In the genomic region with DNA sequence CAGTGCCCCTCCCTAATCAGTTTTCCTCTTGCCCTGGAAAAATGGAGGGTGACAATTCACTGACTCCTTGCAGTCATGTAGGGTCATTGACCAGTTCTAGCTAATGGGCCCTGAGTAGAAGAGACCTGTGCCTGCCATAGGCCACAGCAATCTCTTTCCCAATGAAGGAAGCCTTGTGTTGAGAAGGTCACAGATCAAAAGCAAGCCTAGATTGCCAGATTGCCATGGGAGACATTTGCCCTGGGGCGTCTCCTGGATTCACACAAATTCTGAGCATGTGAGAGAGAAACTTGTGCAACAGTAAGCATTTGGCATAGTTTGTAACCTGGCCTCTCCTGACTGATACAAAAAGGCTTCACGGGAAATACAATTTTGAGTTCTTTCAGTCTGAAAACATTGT, we compare ENCODE assay signal across 18 cellular contexts.
A peak's percentile ranks its signal among the peaks of the same experiment; 100 is the strongest.
DNase-seq lines count a peak whose midpoint lies in the region; ATAC-seq and TF ChIP-seq lines count a peak whose summit lies in the region.
"Had no signal": no experiment of that assay in that cellular context is flagged by ENCODE, and none has a peak within 500 bp of the region (broad histone marks: within the 10 kb centered on the region; RNA-seq: fewer than 3 reads in every experiment).

No MANE protein-coding gene starts in this region.

- no peak overlapping the region for H4K12ac ChIP-seq in trophoblast cell (ENCODE audit: low read depth, low read length)

- no peak for ATAC-seq in GM23338
- ATAC-seq: PC-3 had no signal

- H2BK120ac ChIP-seq in trophoblast cell (ENCODE audit: insufficient read depth, low read length, poor library complexity): peak overlapping the region; percentile 90

- H4K91ac ChIP-seq in trophoblast cell (ENCODE audit: low read depth, low read length): peak overlapping the region; percentile 76

- no peak overlapping the region for H3K9ac ChIP-seq in trophoblast cell (ENCODE audit: low read length)

- POLR2A ChIA-PET in MCF 10A (lab: Yijun Ruan, JAX): no interaction called here

- peaks cover 28% of the 10 kb centered on the region for H3K79me1 ChIP-seq in trophoblast cell (ENCODE audit: low read length)

- no CpG with 5 or more reads among the region's 2 CpGs for WGBS in trophoblast cell (ENCODE audit: extremely low coverage, insufficient coverage, insufficient read length)

- H3K9me3 ChIP-seq in trophoblast cell (ENCODE audit: insufficient read depth, low read depth, low read length): no peaks in the 10 kb centered on the region
- H3K9me3 ChIP-seq: HAP-1 had no signal

- H3K18ac ChIP-seq in trophoblast cell (ENCODE audit: low read length): no peak overlapping the region

- no peaks in the 10 kb centered on the region for H3K4me1 Mint-ChIP-seq in GM23338
- no peaks in the 10 kb centered on the region for H3K4me1 Mint-ChIP-seq in MCF 10A (ENCODE audit: insufficient read depth, unreplicated experiment)

- BruUV-seq in MCF 10A (replicated peaks; lab: Mats Ljungman, UMichigan): no TSS peak

- H3K27ac Mint-ChIP-seq in GM23338: no peak overlapping the region
- no peak overlapping the region for H3K27ac Mint-ChIP-seq in MCF 10A (ENCODE audit: low read depth, unreplicated experiment)

- intact Hi-C loops in MCF 10A (cut with micrococcal nuclease): no loop called here

- H2BK5ac ChIP-seq in trophoblast cell (ENCODE audit: low read depth, low read length, poor library complexity): peak overlapping the region; percentile 95

- H3K27me3 ChIP-seq in GM23338 (ENCODE audit: insufficient read depth) (no peaks in the 10 kb centered on the region), trophoblast cell (ENCODE audit: insufficient read depth, low read length) (no peaks in the 10 kb centered on the region)

- no peaks in the 10 kb centered on the region for H4K20me1 ChIP-seq in GM23338 (replicated peaks; ENCODE audit: insufficient read depth)

- DNase-seq in GM23338 (ENCODE audit: low spot score) (no peak), MCF 10A (ENCODE audit: unreplicated experiment) (peak; percentile 74), kidney tubule cell (ENCODE audit: low spot score) (peak; percentile 21), trophoblast cell (peak; percentile 98 to 100), NCI-H446 treated with DMSO at 0.1 percent for 48 hours (lab: John Stamatoyannopoulos, UW) (no peak), glomerular visceral epithelial cell (ENCODE audit: extremely low spot score) (no peak), NCI-H748 treated with DMSO at 0.1 percent for 48 hours (lab: John Stamatoyannopoulos, UW) (no peak), 8988T (no peak)
- DNase-seq: AML-193, DMS 273 treated with DMSO at 0.1 percent for 48 hours, GDM1, NCI-H1105, NCI-H2107, NCI-H2227 treated with DMSO at 0.1 percent for 48 hours, NCI-H524, PC-3 had no signal

- H3K36me3 Mint-ChIP-seq in GM23338 (ENCODE audit: low read depth) (no peaks in the 10 kb centered on the region), MCF 10A (ENCODE audit: insufficient read depth, unreplicated experiment) (no peaks in the 10 kb centered on the region)

- H3K4me2 ChIP-seq in GM23338: no peak overlapping the region
- no peak overlapping the region for H3K4me2 ChIP-seq in trophoblast cell (ENCODE audit: low read length)

- H3F3A ChIP-seq in GM23338 (replicated peaks; ENCODE audit: low read depth): no peaks in the 10 kb centered on the region

- H3K14ac ChIP-seq in trophoblast cell (ENCODE audit: low read length): peak overlapping the region; percentile 83

- peak overlapping the region; percentile 58 for H4K8ac ChIP-seq in trophoblast cell (ENCODE audit: low read depth, low read length)

- H3K9me2 ChIP-seq in GM23338 (ENCODE audit: insufficient read depth): 0 out of 2 replicates have a peak, but pooled peaks cover 3% of the 10 kb centered on the region

- no peaks in the 10 kb centered on the region for H3K79me2 ChIP-seq in GM23338 (replicated peaks; ENCODE audit: insufficient read depth)
- peaks cover 8% of the 10 kb centered on the region for H3K79me2 ChIP-seq in trophoblast cell (ENCODE audit: control insufficient read depth, insufficient read depth, low read length, poor library complexity)

- H3K36me3 ChIP-seq in GM23338 (ENCODE audit: insufficient read depth): no peaks in the 10 kb centered on the region
- H3K36me3 ChIP-seq in trophoblast cell (ENCODE audit: control insufficient read depth in 1 of 2, insufficient read depth in 2 of 2, low read length in 2 of 2): no peaks in the 10 kb centered on the region
- H3K36me3 ChIP-seq: HAP-1 had no signal

- H3K4me3 Mint-ChIP-seq in GM23338: no peak overlapping the region
- no peak overlapping the region for H3K4me3 Mint-ChIP-seq in MCF 10A (ENCODE audit: unreplicated experiment)

- H3K4ac ChIP-seq in trophoblast cell (ENCODE audit: low read depth, low read length): no peak overlapping the region

- TF ChIP-seq CTCF in GM23338 (conservative IDR thresholded peaks at IDR 0.05; ENCODE audit: low read depth in 2 of 2) (no peak), MCF 10A (IDR thresholded peaks at IDR 0.05; ENCODE audit: unreplicated experiment) (no peak)

- H3K9me3 Mint-ChIP-seq in GM23338 (no peaks in the 10 kb centered on the region), MCF 10A (ENCODE audit: unreplicated experiment) (no peaks in the 10 kb centered on the region)

- H2AFZ ChIP-seq in GM23338 (peak overlapping the region; percentile 20; the same call in 1 of the 2 replicates), trophoblast cell (ENCODE audit: insufficient read depth, low read length, poor library complexity) (no peak overlapping the region)

- H3K4me1 ChIP-seq in GM23338 (ENCODE audit: insufficient read depth) (no peaks in the 10 kb centered on the region), trophoblast cell (ENCODE audit: control insufficient read depth in 1 of 2, insufficient read depth in 2 of 2, low read length in 2 of 2) (peaks cover 6 to 12% of the 10 kb centered on the region in 2 experiments)
- H3K4me1 ChIP-seq: HAP-1 had no signal

- no peak overlapping the region for H2AK5ac ChIP-seq in trophoblast cell (ENCODE audit: low read length)

- H3K27ac ChIP-seq in GM23338 (ENCODE audit: low read depth) (no peak overlapping the region), trophoblast cell (ENCODE audit: low read depth, low read length) (peak overlapping the region; percentile 90)
- H3K27ac ChIP-seq: C4-2B had no signal

- H3K23ac ChIP-seq in trophoblast cell (ENCODE audit: low read length): no peak overlapping the region

- no peak overlapping the region for H3K4me3 ChIP-seq in GM23338
- H3K4me3 ChIP-seq in trophoblast cell (ENCODE audit: low read depth, low read length): no peak overlapping the region
- H3K4me3 ChIP-seq: HAP-1 had no signal

- CTCF ChIA-PET in MCF 10A (lab: Yijun Ruan, JAX): interaction anchor here (0.5 to 1.2 kb wide), 2 partner anchors 63 to 140 kb away, joined by 3 read pairs; no protein-coding TSS in a partner anchor

- peak overlapping the region; percentile 91 for H2BK12ac ChIP-seq in trophoblast cell (ENCODE audit: low read length)

- H3K27me3 Mint-ChIP-seq in GM23338 (ENCODE audit: insufficient read depth, low read depth, poor library complexity): no peaks in the 10 kb centered on the region
- no peaks in the 10 kb centered on the region for H3K27me3 Mint-ChIP-seq in MCF 10A (ENCODE audit: insufficient read depth, unreplicated experiment)

TF ChIP-seq in GM23338, 12 proteins besides CTCF, POLR2A, EP300 and RAD21 (continues in another document):
- no peak for TF ChIP-seq NANOG (IDR thresholded peaks at IDR 0.05; ENCODE audit: borderline replicate concordance)

Comparison
In these comparisons a context has a peak if more than half of its experiments do, and no peak if none do; other contexts are left out.
1. DNase-seq: peak in MCF 10A (single experiment), kidney tubule cell (single experiment) and trophoblast cell (2 of 2); none in GM23338 (single experiment), NCI-H446 treated with DMSO at 0.1 percent for 48 hours (single experiment), glomerular visceral epithelial cell (single experiment), NCI-H748 treated with DMSO at 0.1 percent for 48 hours (single experiment) and 8988T (single experiment).